ENCODE assay signal across 1 cellular context in genomic region chr1:40668769-40669525, GRCh38.
TF ChIP-seq lines count a peak whose summit lies in the region.

No MANE protein-coding gene starts in this region.

TF ChIP-seq in HCT116, 20 proteins besides CTCF, POLR2A, EP300 and RAD21 (continued from another document):
- TF ChIP-seq REST (IDR thresholded peaks at IDR 0.05; ENCODE audit: low read depth), result no peak
- TF ChIP-seq EZH2 (IDR thresholded peaks at IDR 0.05), result no peak
